In the genomic region with DNA sequence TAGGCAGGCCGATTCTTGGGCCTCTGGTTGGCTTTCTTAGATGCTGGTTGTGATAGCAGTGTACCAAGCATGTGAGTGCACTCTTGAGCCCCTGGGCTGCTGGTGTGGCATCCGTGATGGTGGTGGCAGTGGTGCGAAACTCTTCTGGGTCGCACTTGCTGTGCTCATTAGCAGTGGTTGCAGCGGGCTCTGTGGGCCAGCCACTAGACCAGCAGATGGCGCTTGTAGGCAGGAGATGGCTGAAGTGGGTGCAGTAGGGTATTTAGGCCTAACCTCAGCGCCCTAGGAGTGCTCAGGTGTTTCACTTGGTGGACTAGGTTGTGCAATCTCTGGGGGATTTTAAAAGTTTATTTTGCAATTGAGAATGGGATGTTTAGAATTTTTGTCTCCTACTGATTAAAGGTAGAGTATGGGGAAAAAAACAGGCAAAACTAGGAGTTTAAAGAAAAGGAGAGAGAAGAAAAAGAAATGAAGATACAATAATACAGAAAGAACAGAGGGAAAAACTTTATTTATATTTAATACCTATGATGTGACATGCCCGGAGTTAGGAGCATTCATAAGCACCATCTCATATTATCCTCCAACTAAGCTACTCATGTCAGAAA, we compare ENCODE assay signal across 9 cellular contexts. TPM values are rescaled to one million over a fixed set of nuclear protein-coding genes. Genes with fewer than 3 reads are reported as not detected.
A peak's percentile ranks its signal among the peaks of the same experiment; 100 is the strongest.
DNase-seq lines count a peak whose midpoint lies in the region; ATAC-seq and TF ChIP-seq lines count a peak whose summit lies in the region.
"Had no signal": no experiment of that assay in that cellular context is flagged by ENCODE, and none has a peak within 500 bp of the region (broad histone marks: within the 10 kb centered on the region; RNA-seq: fewer than 3 reads in every experiment).

No MANE protein-coding gene starts in this region.

- DNase-seq in CD1c-positive myeloid dendritic cell (ENCODE audit: extremely low spot score): peak; percentile 54
- peak; percentile 86 for DNase-seq in HPDE6-E6E7 (ENCODE audit: extremely low spot score)
- DNase-seq in OCI-LY7 (ENCODE audit: low spot score): peak; percentile 69
- DNase-seq in activated T-cell treated with anti-CD3 and anti-CD28 coated beads, Interleukin-2, amount 50 U/mL, for 24 hours: peak; percentile 76
- DNase-seq in esophagus squamous epithelium (lab: John Stamatoyannopoulos, UW): no peak
- no peak for DNase-seq in type B pancreatic cell (ENCODE audit: extremely low spot score, unreplicated experiment)

- H3K36me3 ChIP-seq in OCI-LY7 (ENCODE audit: insufficient read depth, low read length) (peaks cover 4% of the 10 kb centered on the region; the same call in 1 of the 2 replicates), esophagus squamous epithelium (peaks cover 0 to 11% (median 0%) of the 10 kb centered on the region in 3 donors), neural cell (ENCODE audit: insufficient read depth, low read length) (no peaks in the 10 kb centered on the region)

- peaks cover 4% of the 10 kb centered on the region for H3K4me1 ChIP-seq in OCI-LY7 (ENCODE audit: insufficient read depth, low read length, poor library complexity, severe bottlenecking)
- peaks cover 0 to 9% (median 3%) of the 10 kb centered on the region in 3 donors for H3K4me1 ChIP-seq in esophagus squamous epithelium

- H3K9me3 ChIP-seq in OCI-LY7 (ENCODE audit: low read length) (peaks cover 18% of the 10 kb centered on the region; the same call in 1 of the 2 replicates), esophagus squamous epithelium (peaks cover 0 to 19% (median 0%) of the 10 kb centered on the region in 3 donors), neural cell (ENCODE audit: low read length) (no peaks in the 10 kb centered on the region)

- H3K4me3 ChIP-seq in OCI-LY7 (ENCODE audit: low read depth, low read length, poor library complexity, severe bottlenecking): no peak overlapping the region
- H3K4me3 ChIP-seq in esophagus squamous epithelium: no peak overlapping the region
- no peak overlapping the region for H3K4me3 ChIP-seq in neural cell (ENCODE audit: low read length)
- H3K4me3 ChIP-seq: skin epidermis had no signal

- peaks cover 16% of the 10 kb centered on the region for H3K9me3 Mint-ChIP-seq in activated T-cell treated with anti-CD3 and anti-CD28 coated beads, Interleukin-2, amount 50 U/mL, for 24 hours
- no peaks in the 10 kb centered on the region for H3K9me3 Mint-ChIP-seq in type B pancreatic cell

- peaks cover 14% of the 10 kb centered on the region for H3K4me1 Mint-ChIP-seq in activated T-cell treated with anti-CD3 and anti-CD28 coated beads, Interleukin-2, amount 50 U/mL, for 24 hours (ENCODE audit: low read depth)
- H3K4me1 Mint-ChIP-seq in type B pancreatic cell (ENCODE audit: unreplicated experiment): peaks cover 10% of the 10 kb centered on the region

- intact Hi-C loops in OCI-LY7 (cut with micrococcal nuclease; ENCODE audit: unreplicated experiment): no loop called here
- intact Hi-C loops in esophagus squamous epithelium (cut with DNase I): no loop called here

- H3F3A ChIP-seq in neural cell (ENCODE audit: insufficient read depth, low read length, poor library complexity, severe bottlenecking): no peaks in the 10 kb centered on the region

- ATAC-seq in HG03378 (IDR thresholded peaks at IDR 0.05; ENCODE audit: unreplicated experiment): no peak

- no peaks in the 10 kb centered on the region for H3K27me3 ChIP-seq in esophagus squamous epithelium
- no peaks in the 10 kb centered on the region for H3K27me3 ChIP-seq in neural cell (ENCODE audit: insufficient read depth, low read depth, low read length)

- H3K27ac Mint-ChIP-seq in activated T-cell treated with anti-CD3 and anti-CD28 coated beads, Interleukin-2, amount 50 U/mL, for 24 hours: no peak overlapping the region
- H3K27ac Mint-ChIP-seq in type B pancreatic cell: peak overlapping the region; percentile 27

- no peak overlapping the region for H3K9ac ChIP-seq in neural cell (ENCODE audit: low read length)

- no peak for TF ChIP-seq POLR2A in esophagus squamous epithelium (IDR thresholded peaks at IDR 0.05)

- H3K9me2 ChIP-seq in OCI-LY7 (ENCODE audit: insufficient read depth, low read length) (no peaks in the 10 kb centered on the region), neural cell (ENCODE audit: insufficient read depth, low read length) (no peaks in the 10 kb centered on the region)

- peaks cover 19% of the 10 kb centered on the region for H3K36me3 Mint-ChIP-seq in activated T-cell treated with anti-CD3 and anti-CD28 coated beads, Interleukin-2, amount 50 U/mL, for 24 hours (ENCODE audit: low read depth)
- H3K36me3 Mint-ChIP-seq in type B pancreatic cell: peaks cover 7% of the 10 kb centered on the region

- H2AFZ ChIP-seq in OCI-LY7 (ENCODE audit: low read length) (no peak overlapping the region), neural cell (ENCODE audit: low read depth, low read length) (no peak overlapping the region)

- H4K20me1 ChIP-seq in OCI-LY7 (ENCODE audit: insufficient read depth, low read length) (no peaks in the 10 kb centered on the region), neural cell (ENCODE audit: insufficient read depth) (no peaks in the 10 kb centered on the region)

- POLR2A ChIA-PET in OCI-LY7 (lab: Charles Lee): no interaction called here

- BruUV-seq in OCI-LY7 (replicated peaks; lab: Mats Ljungman, UMichigan): no TSS peak

- no peak overlapping the region for H3K4me2 ChIP-seq in OCI-LY7 (ENCODE audit: low read length)
- no peak overlapping the region for H3K4me2 ChIP-seq in neural cell (ENCODE audit: low read length)

- TF ChIP-seq RAD21 in neural cell (conservative IDR thresholded peaks at IDR 0.05): peak; percentile 76

- no peak for TF ChIP-seq EP300 in neural cell (conservative IDR thresholded peaks at IDR 0.05; ENCODE audit: poor library complexity, severe bottlenecking)

- no peaks in the 10 kb centered on the region for H3K27me3 Mint-ChIP-seq in activated T-cell treated with anti-CD3 and anti-CD28 coated beads, Interleukin-2, amount 50 U/mL, for 24 hours
- no peaks in the 10 kb centered on the region for H3K27me3 Mint-ChIP-seq in type B pancreatic cell

- peak; percentile 90 for TF ChIP-seq CTCF in OCI-LY7 (conservative IDR thresholded peaks at IDR 0.05; ENCODE audit: low read length)
- peak; percentile 25 to 71 (median 45) for TF ChIP-seq CTCF in esophagus squamous epithelium (IDR thresholded peaks at IDR 0.05)
- peak; percentile 75 for TF ChIP-seq CTCF in neural cell (IDR thresholded peaks at IDR 0.05; ENCODE audit: poor library complexity, severe bottlenecking)
- TF ChIP-seq CTCF in type B pancreatic cell (conservative IDR thresholded peaks at IDR 0.05): peak; percentile 83

- H3K4me3 Mint-ChIP-seq in activated T-cell treated with anti-CD3 and anti-CD28 coated beads, Interleukin-2, amount 50 U/mL, for 24 hours: no peak overlapping the region
- H3K4me3 Mint-ChIP-seq in type B pancreatic cell: no peak overlapping the region

- H3K79me2 ChIP-seq in OCI-LY7 (ENCODE audit: insufficient read depth, low read depth, low read length) (no peaks in the 10 kb centered on the region; the same call in 1 of the 2 replicates), neural cell (replicated peaks; ENCODE audit: insufficient read depth, low read length) (no peaks in the 10 kb centered on the region)

- CTCF ChIA-PET in OCI-LY7 (lab: Charles Lee; ENCODE audit: unreplicated experiment): no interaction called here

- H3K27ac ChIP-seq in OCI-LY7 (ENCODE audit: low read depth, low read length, poor library complexity, severe bottlenecking) (no peak overlapping the region), esophagus squamous epithelium (no peak overlapping the region), neural cell (ENCODE audit: low read length) (no peak overlapping the region)
- H3K27ac ChIP-seq: skin epidermis had no signal

- 13 to 26% methylated on average over 2 to 4 of the region's 8 CpGs for WGBS in esophagus squamous epithelium, 2 donors

TF ChIP-seq in neural cell, 6 proteins besides CTCF, POLR2A, EP300 and RAD21 (continues in another document):
- TF ChIP-seq POLR2AphosphoS5 (IDR thresholded peaks at IDR 0.05): no peak

RNA-seq across cellular contexts. Expression of gene ZNF17, which starts 4.3 kb away (rescaled TPM):
- total RNA-seq in OCI-LY7 (2014; rRNA removed; shearing (Covaris generic)): 18.9 and 31.4 TPM in 2 replicates
- total RNA-seq in OCI-LY7 (2022) (14.9 and 15.9 TPM in 2 replicates), esophagus squamous epithelium (10 to 100 TPM in 1 of 4 donors, 1 to 10 TPM in 3; 4.4 to 12.6 (median 6.2) TPM), type B pancreatic cell (ENCODE audit: low replicate concordance) (13.3 and 13.9 TPM in 2 replicates)
- 26.3 and 32.1 TPM in 2 replicates for polyA plus RNA-seq in neural cell
- polyA minus RNA-seq in neural cell: 69.9 and 80.0 TPM in 2 replicates

RNA-seq across cellular contexts. Expression of gene ZNF548, which starts 17.0 kb away (rescaled TPM):
- 18.9 and 23.9 TPM in 2 replicates for total RNA-seq in OCI-LY7 (2014; rRNA removed; shearing (Covaris generic))
- 41.8 and 42.4 TPM in 2 replicates for total RNA-seq in OCI-LY7 (2022)
- 10 to 100 TPM in 2 of 4 donors, 1 to 10 TPM in 2; 7.7 to 26.9 (median 11.2) TPM for total RNA-seq in esophagus squamous epithelium
- polyA plus RNA-seq in neural cell: 59.0 and 78.7 TPM in 2 replicates
- polyA minus RNA-seq in neural cell: 99.8 and 135 TPM in 2 replicates
- total RNA-seq in type B pancreatic cell (ENCODE audit: low replicate concordance): 23.9 and 28.2 TPM in 2 replicates

RNA-seq across cellular contexts. Expression of gene ZNF749, which starts 28.5 kb away (rescaled TPM):
- total RNA-seq in OCI-LY7 (2014; rRNA removed; shearing (Covaris generic)): 27.1 and 30.1 TPM in 2 replicates
- 14.2 and 18.0 TPM in 2 replicates for total RNA-seq in OCI-LY7 (2022)
- 10 to 100 TPM in 1 of 4 donors, 1 to 10 TPM in 3; 6.9 to 11.1 (median 8.4) TPM for total RNA-seq in esophagus squamous epithelium
- polyA plus RNA-seq in neural cell: 22.1 and 24.2 TPM in 2 replicates
- 48.6 and 51.6 TPM in 2 replicates for polyA minus RNA-seq in neural cell
- 17.5 and 26.6 TPM in 2 replicates for total RNA-seq in type B pancreatic cell (ENCODE audit: low replicate concordance)

RNA-seq across cellular contexts. Expression of gene TRAPPC2B, which starts 43.3 kb away (rescaled TPM):
- 12.7 and 19.3 TPM in 2 replicates for total RNA-seq in OCI-LY7 (2014; rRNA removed; shearing (Covaris generic))
- total RNA-seq in OCI-LY7 (2022): 8.7 and 9.8 TPM in 2 replicates
- 10 to 100 TPM; 14.7 to 24.6 (median 17.9) TPM for total RNA-seq in esophagus squamous epithelium
- 42.6 and 60.5 TPM in 2 replicates for polyA plus RNA-seq in neural cell
- 35.1 and 37.6 TPM in 2 replicates for polyA minus RNA-seq in neural cell
- 11.9 and 12.3 TPM in 2 replicates for total RNA-seq in type B pancreatic cell (ENCODE audit: low replicate concordance)

RNA-seq across cellular contexts. Expression of gene ZNF547, which starts 43.3 kb away (rescaled TPM):
- 2.8 and 3.9 TPM in 2 replicates for total RNA-seq in OCI-LY7 (2014; rRNA removed; shearing (Covaris generic))
- total RNA-seq in OCI-LY7 (2022) (4.5 and 4.8 TPM in 2 replicates), esophagus squamous epithelium (1 to 10 TPM; 1.1 to 6.7 (median 3.1) TPM), type B pancreatic cell (ENCODE audit: low replicate concordance) (3.9 and 4.9 TPM in 2 replicates)
- 11.6 and 13.1 TPM in 2 replicates for polyA plus RNA-seq in neural cell
- polyA minus RNA-seq in neural cell: 18.5 and 19.5 TPM in 2 replicates

Comparison
In these comparisons a context has a peak if more than half of its experiments do, and no peak if none do; other contexts are left out.
1. DNase-seq: peak in CD1c-positive myeloid dendritic cell (single experiment), HPDE6-E6E7 (single experiment), OCI-LY7 (single experiment) and activated T-cell treated with anti-CD3 and anti-CD28 coated beads, Interleukin-2, amount 50 U/mL, for 24 hours (single experiment); none in esophagus squamous epithelium (single experiment) and type B pancreatic cell (single experiment).
2. Peak in every context shown above with its lines, with median percentiles within 50 percentile points of each other: CTCF ChIP-seq.